Comparison of ENCODE assay signal across 1 cellular context in the genomic region with DNA sequence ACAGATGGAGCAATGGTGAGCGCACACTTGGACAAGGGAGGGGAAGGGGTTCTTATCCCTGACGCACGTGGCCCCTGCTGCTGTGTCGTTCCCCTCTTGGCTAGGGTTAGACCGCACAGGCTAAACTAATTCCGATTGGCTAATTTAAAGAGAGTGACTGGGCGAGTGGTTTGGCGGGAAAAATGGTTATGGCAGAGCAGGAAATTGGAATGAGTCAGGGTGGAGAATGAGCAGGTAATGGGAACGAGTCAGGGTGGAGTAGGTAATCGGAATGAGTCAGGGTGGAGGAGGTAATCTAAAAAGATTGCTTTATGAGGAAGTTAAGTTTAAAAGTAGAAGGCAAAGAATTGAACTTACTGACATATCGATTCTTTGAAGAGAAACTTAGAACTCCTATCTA.
TF ChIP-seq lines count a peak whose summit lies in the region.
"Not testable (repeated sequence)": the region's sequence is repeated elsewhere in the genome, so short reads cannot be mapped to it uniquely, and the experiment has no call there.

No MANE protein-coding gene starts in this region.

TF ChIP-seq in K562, 482 proteins besides CTCF, POLR2A, EP300 and RAD21 (continued from another document):
- TF ChIP-seq, protein P1, sequence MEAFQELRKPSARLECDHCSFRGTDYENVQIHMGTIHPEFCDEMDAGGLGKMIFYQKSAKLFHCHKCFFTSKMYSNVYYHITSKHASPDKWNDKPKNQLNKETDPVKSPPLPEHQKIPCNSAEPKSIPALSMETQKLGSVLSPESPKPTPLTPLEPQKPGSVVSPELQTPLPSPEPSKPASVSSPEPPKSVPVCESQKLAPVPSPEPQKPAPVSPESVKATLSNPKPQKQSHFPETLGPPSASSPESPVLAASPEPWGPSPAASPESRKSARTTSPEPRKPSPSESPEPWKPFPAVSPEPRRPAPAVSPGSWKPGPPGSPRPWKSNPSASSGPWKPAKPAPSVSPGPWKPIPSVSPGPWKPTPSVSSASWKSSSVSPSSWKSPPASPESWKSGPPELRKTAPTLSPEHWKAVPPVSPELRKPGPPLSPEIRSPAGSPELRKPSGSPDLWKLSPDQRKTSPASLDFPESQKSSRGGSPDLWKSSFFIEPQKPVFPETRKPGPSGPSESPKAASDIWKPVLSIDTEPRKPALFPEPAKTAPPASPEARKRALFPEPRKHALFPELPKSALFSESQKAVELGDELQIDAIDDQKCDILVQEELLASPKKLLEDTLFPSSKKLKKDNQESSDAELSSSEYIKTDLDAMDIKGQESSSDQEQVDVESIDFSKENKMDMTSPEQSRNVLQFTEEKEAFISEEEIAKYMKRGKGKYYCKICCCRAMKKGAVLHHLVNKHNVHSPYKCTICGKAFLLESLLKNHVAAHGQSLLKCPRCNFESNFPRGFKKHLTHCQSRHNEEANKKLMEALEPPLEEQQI (IDR thresholded peaks at IDR 0.05), result peak; percentile 94
- TF ChIP-seq E2F6 (IDR thresholded peaks at IDR 0.05; ENCODE audit: borderline replicate concordance in 1 of 2, extremely low read depth in 1 of 2, insufficient read depth in 1 of 2, insufficient read length in 1 of 2, low read depth in 1 of 2, low read length in 1 of 2, poor library complexity in 1 of 2, severe bottlenecking in 1 of 2), result peak in 1 of 2 experiments; percentile 33
- 0 out of 2 replicates have a peak, but pooled peaks have one; percentile 24 for TF ChIP-seq ARID1B (IDR thresholded peaks at IDR 0.05)
- peak; percentile 55; the same call in 1 of the 2 replicates for TF ChIP-seq ZBTB33 (CRISPR knock-in tag; IDR thresholded peaks at IDR 0.05)
- peak; percentile 30; the same call in 1 of the 2 replicates for TF ChIP-seq EP400 (IDR thresholded peaks at IDR 0.05)
- TF ChIP-seq, protein P2, sequence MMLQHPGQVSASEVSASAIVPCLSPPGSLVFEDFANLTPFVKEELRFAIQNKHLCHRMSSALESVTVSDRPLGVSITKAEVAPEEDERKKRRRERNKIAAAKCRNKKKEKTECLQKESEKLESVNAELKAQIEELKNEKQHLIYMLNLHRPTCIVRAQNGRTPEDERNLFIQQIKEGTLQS (IDR thresholded peaks at IDR 0.05), result peak; percentile 49
- TF ChIP-seq, protein P2 (CRISPR knock-in tag; conservative IDR thresholded peaks at IDR 0.05), result not testable (repeated sequence)
- peak; percentile 94 for TF ChIP-seq CC2D1A (IDR thresholded peaks at IDR 0.05)
- TF ChIP-seq MYBL2 (IDR thresholded peaks at IDR 0.05; ENCODE audit: low read depth), result peak; percentile 89
- not testable (repeated sequence) for TF ChIP-seq MYBL2 (CRISPR knock-in tag; IDR thresholded peaks at IDR 0.05; ENCODE audit: borderline replicate concordance); FOXM1 (CRISPR knock-in tag; IDR thresholded peaks at IDR 0.05; ENCODE audit: low read depth)
- TF ChIP-seq MGA (IDR thresholded peaks at IDR 0.05), result 0 out of 2 replicates have a peak, but pooled peaks have one; percentile 18
- TF ChIP-seq E2F8 (IDR thresholded peaks at IDR 0.05; ENCODE audit: low read depth, partially characterized antibody), result peak; percentile 75
- TF ChIP-seq FOXM1 (IDR thresholded peaks at IDR 0.05; ENCODE audit: low read depth), result peak; percentile 66; the same call in 1 of the 2 replicates
